In genomic region chr2:2180446-2180845, GRCh38 we compare ENCODE assay signal across 17 cellular contexts.
A peak's percentile ranks its signal among the peaks of the same experiment; 100 is the strongest.
DNase-seq lines count a peak whose midpoint lies in the region; ATAC-seq, FAIRE-seq and TF ChIP-seq lines count a peak whose summit lies in the region.
"Had no signal": no experiment of that assay in that cellular context is flagged by ENCODE, and none has a peak within 500 bp of the region (broad histone marks: within the 10 kb centered on the region; RNA-seq: fewer than 3 reads in every experiment).

No MANE protein-coding gene starts in this region.

- no peaks in the 10 kb centered on the region for H3K36me3 ChIP-seq in H1 (ENCODE audit: control insufficient read depth in 2 of 4, insufficient read depth in 4 of 4, low read length in 3 of 4)
- no peaks in the 10 kb centered on the region for H3K36me3 ChIP-seq in neuronal stem cell (replicated peaks in 1 of 2; ENCODE audit: control insufficient read depth in 2 of 2, insufficient read depth in 2 of 2, low read length in 2 of 2)
- H3K36me3 ChIP-seq: HAP-1 had no signal

- H4K20me1 ChIP-seq in H1 (replicated peaks in 1 of 2; ENCODE audit: control insufficient read depth in 1 of 2, insufficient read depth in 2 of 2, low read length in 2 of 2), result peaks cover 0 to 4% of the 10 kb centered on the region in 2 experiments

- H3K4me3 Mint-ChIP-seq in WTC11, result no peak overlapping the region
- no peak overlapping the region for H3K4me3 Mint-ChIP-seq in stimulated activated memory B cell treated with anti-CD40 and anti-IgM and Interleukin-4, amounts not matched to agents 10 μg/mL and 1 μg/mL and 100 μg/mL, for 72 hours
- H3K4me3 Mint-ChIP-seq: CD4-positive, alpha-beta memory T cell; GM23338 had no signal

- H3K4me3 ChIP-seq in H1 (ENCODE audit: extremely low read depth in 1 of 4, insufficient read depth in 2 of 4, low read depth in 3 of 4, low read length in 4 of 4), result no peak overlapping the region
- peak overlapping the region in 1 of 2 donors; percentile 15 for H3K4me3 ChIP-seq in neuronal stem cell (ENCODE audit: low read length in 2 of 2)
- H3K4me3 ChIP-seq: GM23338, HAP-1 had no signal

- H2BK12ac ChIP-seq in H1 (ENCODE audit: low read depth, low read length) (peak overlapping the region; percentile 31; the same call in 1 of the 2 replicates), neuronal stem cell (ENCODE audit: low read length) (peak overlapping the region; percentile 47)

- CTCF ChIA-PET in WTC11 (lab: Charles Lee) (no interaction called here), H1 (lab: Charles Lee; ENCODE audit: partially characterized antibody) (no interaction called here)

- TF ChIP-seq POLR2A in H1 (IDR thresholded peaks at IDR 0.05; ENCODE audit: control extremely low read depth in 1 of 2, low read depth in 2 of 2, low read length in 2 of 2), result no peak

- H3K9ac ChIP-seq in H1 (replicated peaks in 1 of 4; ENCODE audit: extremely low read depth in 1 of 4, low read depth in 3 of 4, low read length in 3 of 4), result peak overlapping the region in 1 of 4 experiments; percentile 18; a peak in 1 of 7 replicates
- H3K9ac ChIP-seq in neuronal stem cell (ENCODE audit: low read depth, low read length, poor library complexity), result no peak overlapping the region

- H4K8ac ChIP-seq in H1 (ENCODE audit: extremely low read depth, insufficient read depth, low read length) (no peak overlapping the region), neuronal stem cell (ENCODE audit: low read depth, low read length) (no peak overlapping the region)

- H3K27me3 Mint-ChIP-seq in WTC11 (ENCODE audit: low read depth), result no peaks in the 10 kb centered on the region
- no peaks in the 10 kb centered on the region for H3K27me3 Mint-ChIP-seq in stimulated activated memory B cell treated with anti-CD40 and anti-IgM and Interleukin-4, amounts not matched to agents 10 μg/mL and 1 μg/mL and 100 μg/mL, for 72 hours
- H3K27me3 Mint-ChIP-seq: CD4-positive, alpha-beta memory T cell had no signal

- ATAC-seq in WTC11 (no peak), HG02759 (IDR thresholded peaks at IDR 0.05; ENCODE audit: unreplicated experiment) (no peak)
- ATAC-seq in stimulated activated memory B cell treated with anti-CD40 and anti-IgM and Interleukin-4, amounts not matched to agents 10 μg/mL and 1 μg/mL and 100 μg/mL, for 72 hours, result peak; percentile 29
- ATAC-seq: GM23338 had no signal

- H3K4me2 ChIP-seq in H1 (ENCODE audit: insufficient read depth in 1 of 2, low read depth in 2 of 2, low read length in 2 of 2), result no peak overlapping the region
- no peak overlapping the region for H3K4me2 ChIP-seq in neuronal stem cell (ENCODE audit: insufficient read depth, low read length, poor library complexity, severe bottlenecking)
- H3K4me2 ChIP-seq: GM23338 had no signal

- H3K36me3 Mint-ChIP-seq in WTC11, result no peaks in the 10 kb centered on the region
- H3K36me3 Mint-ChIP-seq in stimulated activated memory B cell treated with anti-CD40 and anti-IgM and Interleukin-4, amounts not matched to agents 10 μg/mL and 1 μg/mL and 100 μg/mL, for 72 hours, result no peaks in the 10 kb centered on the region
- H3K36me3 Mint-ChIP-seq: CD4-positive, alpha-beta memory T cell had no signal

- H3K9me3 Mint-ChIP-seq in WTC11, result peaks cover 6% of the 10 kb centered on the region; the same call in 1 of the 2 replicates
- peaks cover 9% of the 10 kb centered on the region for H3K9me3 Mint-ChIP-seq in stimulated activated memory B cell treated with anti-CD40 and anti-IgM and Interleukin-4, amounts not matched to agents 10 μg/mL and 1 μg/mL and 100 μg/mL, for 72 hours
- H3K9me3 Mint-ChIP-seq: CD4-positive, alpha-beta memory T cell; GM23338 had no signal

- H3K27ac ChIP-seq in H1 (ENCODE audit: low read depth, low read length) (no peak overlapping the region), neuronal stem cell (replicated peaks; ENCODE audit: low read length) (no peak overlapping the region)

- no peak overlapping the region for H2BK20ac ChIP-seq in H1 (ENCODE audit: low read length)

- no peak overlapping the region for H3K27ac Mint-ChIP-seq in WTC11
- H3K27ac Mint-ChIP-seq in stimulated activated memory B cell treated with anti-CD40 and anti-IgM and Interleukin-4, amounts not matched to agents 10 μg/mL and 1 μg/mL and 100 μg/mL, for 72 hours, result no peak overlapping the region
- H3K27ac Mint-ChIP-seq: CD4-positive, alpha-beta memory T cell; GM23338 had no signal

- H2AK5ac ChIP-seq in H1 (ENCODE audit: low read depth, low read length), result no peak overlapping the region
- no peak overlapping the region for H2AK5ac ChIP-seq in neuronal stem cell (ENCODE audit: low read depth, low read length)

- H3K79me2 ChIP-seq in H1 (ENCODE audit: control insufficient read depth in 1 of 2, insufficient read depth in 2 of 2, low read length in 2 of 2), result no peaks in the 10 kb centered on the region

- WGBS in H1 (ENCODE audit: extremely low coverage in 1 of 2, insufficient coverage in 1 of 2, insufficient read length in 1 of 2, insufficient replicate concordance in 2 of 2, low coverage in 1 of 2, low lambda C conversion rate in 2 of 2, missing lambda C conversion rate in 1 of 2), 2 experiments, result 89% methylated on average over 4 of the region's 4 CpGs; no CpG with 5 or more reads in 1 of the 2 experiments
- WGBS in neuronal stem cell (ENCODE audit: extremely low coverage in 2 of 2, insufficient read length in 2 of 2, insufficient replicate concordance in 1 of 2), 2 donors, result no CpG with 5 or more reads among the region's 4 CpGs

- H3K27me3 ChIP-seq in H1 (replicated peaks in 1 of 4; ENCODE audit: control insufficient read depth in 3 of 4, extremely low read depth in 1 of 4, insufficient read depth in 3 of 4, low read length in 3 of 4) (no peaks in the 10 kb centered on the region), neuronal stem cell (ENCODE audit: control insufficient read depth in 3 of 3, insufficient read depth in 3 of 3, low read depth in 1 of 3, low read length in 3 of 3) (no peaks in the 10 kb centered on the region)

- H3K23me2 ChIP-seq in H1 (ENCODE audit: low read depth, low read length), result no peaks in the 10 kb centered on the region; the same call in 1 of the 2 replicates

- no peak overlapping the region for H3K14ac ChIP-seq in H1 (ENCODE audit: insufficient read length)
- H3K14ac ChIP-seq in neuronal stem cell (ENCODE audit: low read length), result peak overlapping the region; percentile 56

- H2BK15ac ChIP-seq in H1 (ENCODE audit: low read length) (peak overlapping the region; percentile 18; the same call in 1 of the 2 replicates), neuronal stem cell (ENCODE audit: low read length) (no peak overlapping the region)

- H2AFZ ChIP-seq in H1 (ENCODE audit: low read length), result no peak overlapping the region
- no peak overlapping the region for H2AFZ ChIP-seq in neuronal stem cell (ENCODE audit: low read length)
- H2AFZ ChIP-seq: GM23338 had no signal

- H4K91ac ChIP-seq in H1 (replicated peaks; ENCODE audit: insufficient read length, low read length), result no peak overlapping the region
- H4K91ac ChIP-seq in neuronal stem cell (ENCODE audit: low read depth, low read length, poor library complexity), result no peak overlapping the region

- H3K56ac ChIP-seq in H1 (replicated peaks; ENCODE audit: insufficient read length, low read depth, low read length), result no peak overlapping the region

- POLR2A ChIA-PET in WTC11 (lab: Charles Lee), result no interaction called here
- POLR2A ChIA-PET in H1 (lab: Charles Lee; ENCODE audit: partially characterized antibody), result no interaction called here

- H3K23ac ChIP-seq in H1 (ENCODE audit: insufficient read length) (no peak overlapping the region), neuronal stem cell (ENCODE audit: low read depth, low read length, poor library complexity) (peak overlapping the region; percentile 37)

- no peak for TF ChIP-seq RAD21 in H1 (IDR thresholded peaks at IDR 0.05 in 1 of 2, conservative IDR thresholded peaks at IDR 0.05 in 1 of 2; ENCODE audit: low read depth in 2 of 2, low read length in 2 of 2)

- H3K4ac ChIP-seq in H1 (replicated peaks; ENCODE audit: insufficient read length, low read depth, low read length) (no peak overlapping the region), neuronal stem cell (ENCODE audit: low read length) (no peak overlapping the region)

- H3K9me3 ChIP-seq in H1 (ENCODE audit: insufficient read depth in 2 of 2, low read depth in 1 of 2, low read length in 1 of 2), result no peaks in the 10 kb centered on the region
- no peaks in the 10 kb centered on the region for H3K9me3 ChIP-seq in neuronal stem cell (replicated peaks in 1 of 2; ENCODE audit: control insufficient read depth in 2 of 2, insufficient read depth in 1 of 2, low read depth in 1 of 2, low read length in 2 of 2)
- H3K9me3 ChIP-seq: Caco-2, HAP-1 had no signal

- DNase-seq in WTC11 (ENCODE audit: low spot score) (no peak), H1 (ENCODE audit: low read depth in 1 of 2, low spot score in 2 of 2) (no peak), neuronal stem cell (ENCODE audit: low spot score) (no peak), DMS 273 treated with DMSO at 0.1 percent for 48 hours (lab: John Stamatoyannopoulos, UW) (no peak), hepatic stellate cell (ENCODE audit: low spot score) (no peak), COLO829 (ENCODE audit: low spot score) (no peak)
- DNase-seq: C1 segment of cervical spinal cord; Caco-2; CD4-positive, alpha-beta memory T cell; DMS79 treated with DMSO at 0.1 percent for 48 hours; GF-D8 had no signal

- FAIRE-seq in H1 (lab: Jason Lieb, UNC), result no peak
- FAIRE-seq: GM18507, H54 had no signal

- H3K4me1 Mint-ChIP-seq in WTC11, result peaks cover 4% of the 10 kb centered on the region; the same call in 1 of the 2 replicates
- H3K4me1 Mint-ChIP-seq in stimulated activated memory B cell treated with anti-CD40 and anti-IgM and Interleukin-4, amounts not matched to agents 10 μg/mL and 1 μg/mL and 100 μg/mL, for 72 hours, result no peaks in the 10 kb centered on the region
- H3K4me1 Mint-ChIP-seq: CD4-positive, alpha-beta memory T cell had no signal

- no peak overlapping the region for H2BK120ac ChIP-seq in H1 (replicated peaks; ENCODE audit: low read depth, low read length)
- no peak overlapping the region for H2BK120ac ChIP-seq in neuronal stem cell (ENCODE audit: low read depth, low read length)

- H3K79me1 ChIP-seq in H1 (ENCODE audit: low read depth, low read length) (no peaks in the 10 kb centered on the region), neuronal stem cell (ENCODE audit: low read depth, low read length) (no peaks in the 10 kb centered on the region)

- no peak for TF ChIP-seq CTCF in WTC11 (IDR thresholded peaks at IDR 0.05)
- no peak for TF ChIP-seq CTCF in H1 (IDR thresholded peaks at IDR 0.05; ENCODE audit: control extremely low read depth in 1 of 3, insufficient read depth in 1 of 3, low read depth in 1 of 3, low read length in 3 of 3)

- H4K5ac ChIP-seq in H1 (ENCODE audit: insufficient read length, low read depth, low read length), result no peak overlapping the region

- H3K18ac ChIP-seq in H1 (ENCODE audit: extremely low read depth, low read length) (no peak overlapping the region), neuronal stem cell (ENCODE audit: low read length) (no peak overlapping the region)

- 0 out of 2 replicates have a peak overlapping the region, but pooled peaks have one; percentile 18 for H2BK5ac ChIP-seq in H1 (ENCODE audit: low read depth, low read length)
- no peak overlapping the region for H2BK5ac ChIP-seq in neuronal stem cell (ENCODE audit: low read length)

- no peak for TF ChIP-seq EP300 in H1 (IDR thresholded peaks at IDR 0.05; ENCODE audit: borderline replicate concordance in 1 of 2, low read depth in 2 of 2, low read length in 2 of 2)

- peaks cover 0 to 5% (median 0%) of the 10 kb centered on the region in 4 experiments; a peak in 4 of 7 replicates for H3K4me1 ChIP-seq in H1 (replicated peaks in 1 of 4; ENCODE audit: control insufficient read depth in 3 of 4, insufficient read depth in 4 of 4, low read length in 3 of 4)
- peaks cover 0 to 13% of the 10 kb centered on the region in 2 donors for H3K4me1 ChIP-seq in neuronal stem cell (ENCODE audit: control insufficient read depth in 2 of 2, insufficient read depth in 1 of 2, low read depth in 1 of 2, low read length in 2 of 2)
- H3K4me1 ChIP-seq: Caco-2, HAP-1 had no signal
